ENCODE assay signal across 8 cellular contexts in the genomic region with DNA sequence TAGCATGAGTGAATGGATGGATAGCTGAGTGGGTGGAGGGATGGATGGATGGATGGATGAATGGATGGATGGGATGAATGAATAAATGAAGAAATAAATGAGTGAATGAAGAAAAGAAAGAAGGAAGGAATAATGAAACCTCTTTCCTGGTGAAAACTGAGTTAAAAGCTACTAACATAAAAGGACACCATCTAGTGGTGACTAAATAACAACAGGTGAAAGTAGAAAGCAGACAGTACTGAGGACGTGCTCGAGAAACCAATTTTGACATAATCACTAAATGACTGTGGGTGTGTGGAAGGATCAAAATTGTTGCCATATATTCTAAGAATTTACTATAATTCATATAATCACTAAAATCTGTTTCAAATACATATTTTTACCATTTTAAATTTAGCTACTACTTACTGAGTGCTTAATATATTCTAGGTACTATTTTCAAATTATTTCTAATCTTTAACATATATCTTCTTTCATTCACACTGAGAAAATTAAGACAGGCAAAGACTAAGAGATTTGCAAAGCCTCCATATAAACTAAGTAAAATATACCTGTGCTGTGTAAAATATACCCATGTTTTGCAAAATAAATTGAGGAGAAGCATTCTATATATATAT.
A peak's percentile ranks its signal among the peaks of the same experiment; 100 is the strongest.
DNase-seq lines count a peak whose midpoint lies in the region; ATAC-seq and TF ChIP-seq lines count a peak whose summit lies in the region.

No MANE protein-coding gene starts in this region.

- H3K36me3 Mint-ChIP-seq in T-helper 2 cell treated with Interferon-gamma antibody and Interleukin-4, amounts not matched to agents 5 μg/mL and 100 μg/mL, for 36 hours (ENCODE audit: low read depth) = no peaks in the 10 kb centered on the region

- no peaks in the 10 kb centered on the region for H3K4me1 Mint-ChIP-seq in T-helper 2 cell treated with Interferon-gamma antibody and Interleukin-4, amounts not matched to agents 5 μg/mL and 100 μg/mL, for 36 hours (ENCODE audit: low read depth)

- no peak overlapping the region for H3K4me3 ChIP-seq in AG09309 (ENCODE audit: control insufficient read depth, low read depth, low read length)

- peak; percentile 43 for TF ChIP-seq CTCF in AG09309 (IDR thresholded peaks at IDR 0.05; ENCODE audit: control insufficient read depth, insufficient read depth, low read depth, low read length, missing control alignments)

- in situ Hi-C loops in KBM-7 (cut with MboI; ENCODE audit: low pct_unique_long_range_greater_than_20kb, low sequenced_read_pairs) = no loop called here

- no peak overlapping the region for H3K27ac Mint-ChIP-seq in T-helper 2 cell treated with Interferon-gamma antibody and Interleukin-4, amounts not matched to agents 5 μg/mL and 100 μg/mL, for 36 hours

- DNase-seq in AG09309 (ENCODE audit: low read depth) = no peak
- peak; percentile 26 for DNase-seq in KBM-7
- DNase-seq in RKO (ENCODE audit: low spot score) = peak; percentile 62
- peak; percentile 28 for DNase-seq in glomerular visceral epithelial cell (ENCODE audit: extremely low spot score)
- DNase-seq in T-helper 2 cell treated with Interferon-gamma antibody and Interleukin-4, amounts not matched to agents 5 μg/mL and 100 μg/mL, for 36 hours (ENCODE audit: low spot score) = no peak
- DNase-seq in 8988T = no peak

- ATAC-seq in GM19035 (IDR thresholded peaks at IDR 0.05; ENCODE audit: unreplicated experiment) (peak; percentile 86), HG02840 (IDR thresholded peaks at IDR 0.05; ENCODE audit: low FRiP score, unreplicated experiment) (no peak)

- H3K4me3 Mint-ChIP-seq in T-helper 2 cell treated with Interferon-gamma antibody and Interleukin-4, amounts not matched to agents 5 μg/mL and 100 μg/mL, for 36 hours = no peak overlapping the region

- H3K9me3 Mint-ChIP-seq in T-helper 2 cell treated with Interferon-gamma antibody and Interleukin-4, amounts not matched to agents 5 μg/mL and 100 μg/mL, for 36 hours = no peaks in the 10 kb centered on the region

- no peaks in the 10 kb centered on the region for H3K27me3 Mint-ChIP-seq in T-helper 2 cell treated with Interferon-gamma antibody and Interleukin-4, amounts not matched to agents 5 μg/mL and 100 μg/mL, for 36 hours (ENCODE audit: low read depth)

Comparison
In these comparisons a context has a peak if more than half of its experiments do, and no peak if none do; other contexts are left out.
1. DNase-seq: peak in KBM-7 (single experiment), RKO (single experiment) and glomerular visceral epithelial cell (single experiment); none in AG09309 (single experiment), T-helper 2 cell treated with Interferon-gamma antibody and Interleukin-4, amounts not matched to agents 5 μg/mL and 100 μg/mL, for 36 hours (single experiment) and 8988T (single experiment).